Comparison of ENCODE assay signal across 20 cellular contexts in genomic region chr2:230904856-230905447, GRCh38. TPM values are rescaled to one million over a fixed set of nuclear protein-coding genes. Genes with fewer than 3 reads are reported as not detected.
DNase-seq lines count a peak whose midpoint lies in the region; ATAC-seq and TF ChIP-seq lines count a peak whose summit lies in the region.
"Had no signal": no experiment of that assay in that cellular context is flagged by ENCODE, and none has a peak within 500 bp of the region (broad histone marks: within the 10 kb centered on the region; RNA-seq: fewer than 3 reads in every experiment).

No MANE protein-coding gene starts in this region.

- peaks cover 9% of the 10 kb centered on the region for H3K4me1 ChIP-seq in RWPE2 (ENCODE audit: insufficient read depth, poor library complexity, severe bottlenecking)
- H3K4me1 ChIP-seq: pancreas had no signal

- H3K4me1 Mint-ChIP-seq in activated CD4-positive, alpha-beta T cell treated with anti-CD3 and anti-CD28 coated beads, Interleukin-2, amount 10 ng/mL, durations not matched to agents 24 days and 14 days = peaks cover 39% of the 10 kb centered on the region
- H3K4me1 Mint-ChIP-seq in glutamatergic neuron (ENCODE audit: low read depth, unreplicated experiment) = no peaks in the 10 kb centered on the region
- peaks cover 61% of the 10 kb centered on the region for H3K4me1 Mint-ChIP-seq in stimulated activated memory B cell treated with anti-CD40 and anti-IgM and Interleukin-4, amounts not matched to agents 10 μg/mL and 1 μg/mL and 100 μg/mL, for 72 hours
- H3K4me1 Mint-ChIP-seq: immature natural killer cell had no signal

- H3K27ac Mint-ChIP-seq in activated CD4-positive, alpha-beta T cell treated with anti-CD3 and anti-CD28 coated beads, Interleukin-2, amount 10 ng/mL, durations not matched to agents 24 days and 14 days = peak overlapping the region; percentile 63
- no peak overlapping the region for H3K27ac Mint-ChIP-seq in glutamatergic neuron (ENCODE audit: unreplicated experiment)
- H3K27ac Mint-ChIP-seq in stimulated activated memory B cell treated with anti-CD40 and anti-IgM and Interleukin-4, amounts not matched to agents 10 μg/mL and 1 μg/mL and 100 μg/mL, for 72 hours = peak overlapping the region; percentile 38
- H3K27ac Mint-ChIP-seq: immature natural killer cell had no signal

- no peak for TF ChIP-seq CTCF in RWPE2 (IDR thresholded peaks at IDR 0.05; ENCODE audit: poor library complexity, severe bottlenecking)
- no peak for TF ChIP-seq CTCF in glutamatergic neuron (IDR thresholded peaks at IDR 0.05; ENCODE audit: partially characterized antibody, unreplicated experiment)

- intact Hi-C loops in activated CD4-positive, alpha-beta T cell treated with anti-CD3 and anti-CD28 coated beads, Interleukin-2, amount 10 ng/mL, durations not matched to agents 24 days and 14 days (cut with micrococcal nuclease) = loop anchor here (1.0 to 2.0 kb wide), 6 partner anchors 19 to 148 kb away; no protein-coding TSS in a partner anchor

- no peak for DNase-seq in activated CD4-positive, alpha-beta T cell treated with anti-CD3 and anti-CD28 coated beads, Interleukin-2, amount 10 ng/mL, durations not matched to agents 24 days and 14 days
- no peak for DNase-seq in activated CD4-positive, alpha-beta T cell treated with anti-CD3 and anti-CD28 coated beads for 4 hours
- peak; percentile 23 for DNase-seq in RWPE2 (ENCODE audit: low spot score)
- DNase-seq in glutamatergic neuron = peak; percentile 7
- DNase-seq in stimulated activated CD4-positive, alpha-beta T cell treated with anti-CD3 and anti-CD28 coated beads, Interleukin-4, amount 100 ng/mL, for 4 hours = no peak
- no peak for DNase-seq in iPS-NIHi11 (ENCODE audit: low spot score)
- DNase-seq: amygdala, COR-L47, immature natural killer cell, NCI-H1417 treated with DMSO at 0.1 percent for 48 hours, NCI-H446 had no signal

- no peak overlapping the region for H3K27ac ChIP-seq in RWPE2 (ENCODE audit: poor library complexity, severe bottlenecking)
- H3K27ac ChIP-seq: epithelial cell of prostate, HL-60, KMS-11, pancreas, SJSA1 had no signal

- H3K4me3 ChIP-seq in RWPE2 (ENCODE audit: severe bottlenecking) = no peak overlapping the region
- H3K4me3 ChIP-seq: pancreas, SJSA1 had no signal

- H3K4me3 Mint-ChIP-seq in activated CD4-positive, alpha-beta T cell treated with anti-CD3 and anti-CD28 coated beads, Interleukin-2, amount 10 ng/mL, durations not matched to agents 24 days and 14 days = peak overlapping the region; percentile 36
- no peak overlapping the region for H3K4me3 Mint-ChIP-seq in glutamatergic neuron (ENCODE audit: unreplicated experiment)
- no peak overlapping the region for H3K4me3 Mint-ChIP-seq in stimulated activated memory B cell treated with anti-CD40 and anti-IgM and Interleukin-4, amounts not matched to agents 10 μg/mL and 1 μg/mL and 100 μg/mL, for 72 hours
- H3K4me3 Mint-ChIP-seq: immature natural killer cell had no signal

- H3K36me3 Mint-ChIP-seq in activated CD4-positive, alpha-beta T cell treated with anti-CD3 and anti-CD28 coated beads, Interleukin-2, amount 10 ng/mL, durations not matched to agents 24 days and 14 days (ENCODE audit: low read depth) = no peaks in the 10 kb centered on the region
- peaks cover 7% of the 10 kb centered on the region for H3K36me3 Mint-ChIP-seq in glutamatergic neuron (ENCODE audit: unreplicated experiment)
- peaks cover 25% of the 10 kb centered on the region for H3K36me3 Mint-ChIP-seq in stimulated activated memory B cell treated with anti-CD40 and anti-IgM and Interleukin-4, amounts not matched to agents 10 μg/mL and 1 μg/mL and 100 μg/mL, for 72 hours
- H3K36me3 Mint-ChIP-seq: immature natural killer cell had no signal

- H3K9me3 Mint-ChIP-seq in activated CD4-positive, alpha-beta T cell treated with anti-CD3 and anti-CD28 coated beads, Interleukin-2, amount 10 ng/mL, durations not matched to agents 24 days and 14 days = no peaks in the 10 kb centered on the region
- H3K9me3 Mint-ChIP-seq in glutamatergic neuron (ENCODE audit: unreplicated experiment) = peaks cover 4% of the 10 kb centered on the region
- H3K9me3 Mint-ChIP-seq in stimulated activated memory B cell treated with anti-CD40 and anti-IgM and Interleukin-4, amounts not matched to agents 10 μg/mL and 1 μg/mL and 100 μg/mL, for 72 hours = no peaks in the 10 kb centered on the region
- H3K9me3 Mint-ChIP-seq: immature natural killer cell had no signal

- H3K36me3 ChIP-seq in RWPE2 (ENCODE audit: low read depth) = no peaks in the 10 kb centered on the region
- H3K36me3 ChIP-seq: pancreas had no signal

- no peaks in the 10 kb centered on the region for H3K27me3 ChIP-seq in RWPE2 (ENCODE audit: insufficient read depth, poor library complexity, severe bottlenecking)
- H3K27me3 ChIP-seq: pancreas, SJSA1 had no signal

- no peaks in the 10 kb centered on the region for H3K9me3 ChIP-seq in RWPE2 (ENCODE audit: severe bottlenecking)
- H3K9me3 ChIP-seq: pancreas, SJSA1 had no signal

- no peak for ATAC-seq in RWPE2 (ENCODE audit: low read depth)
- no peak for ATAC-seq in stimulated activated memory B cell treated with anti-CD40 and anti-IgM and Interleukin-4, amounts not matched to agents 10 μg/mL and 1 μg/mL and 100 μg/mL, for 72 hours
- ATAC-seq in HG03175 (IDR thresholded peaks at IDR 0.05; ENCODE audit: unreplicated experiment) = no peak
- ATAC-seq: pancreas had no signal

- peaks cover 32% of the 10 kb centered on the region for H3K27me3 Mint-ChIP-seq in activated CD4-positive, alpha-beta T cell treated with anti-CD3 and anti-CD28 coated beads, Interleukin-2, amount 10 ng/mL, durations not matched to agents 24 days and 14 days
- peaks cover 2% of the 10 kb centered on the region for H3K27me3 Mint-ChIP-seq in glutamatergic neuron (ENCODE audit: unreplicated experiment)
- H3K27me3 Mint-ChIP-seq in stimulated activated memory B cell treated with anti-CD40 and anti-IgM and Interleukin-4, amounts not matched to agents 10 μg/mL and 1 μg/mL and 100 μg/mL, for 72 hours = no peaks in the 10 kb centered on the region

RNA-seq across cellular contexts. Expression of gene GPR55, which starts 20.1 kb away (rescaled TPM):
- 0.23 and 0.38 TPM in 2 replicates for total RNA-seq in activated CD4-positive, alpha-beta T cell treated with anti-CD3 and anti-CD28 coated beads, Interleukin-2, amount 10 ng/mL, durations not matched to agents 24 days and 14 days
- total RNA-seq in glutamatergic neuron (ENCODE audit: unreplicated experiment) = not detected
- total RNA-seq: cerebellum, glomerular endothelial cell had no signal

RNA-seq across cellular contexts. Expression of gene ITM2C, which starts 40.2 kb away (rescaled TPM):
- 8.3 and 10.3 TPM in 2 replicates for total RNA-seq in activated CD4-positive, alpha-beta T cell treated with anti-CD3 and anti-CD28 coated beads, Interleukin-2, amount 10 ng/mL, durations not matched to agents 24 days and 14 days
- total RNA-seq in glutamatergic neuron (ENCODE audit: unreplicated experiment) = 72.0 TPM

Comparison
In these comparisons a context has a peak if more than half of its experiments do, and no peak if none do; other contexts are left out.
1. DNase-seq: peak in RWPE2 (single experiment) and glutamatergic neuron (single experiment); none in activated CD4-positive, alpha-beta T cell treated with anti-CD3 and anti-CD28 coated beads, Interleukin-2, amount 10 ng/mL, durations not matched to agents 24 days and 14 days (single experiment), activated CD4-positive, alpha-beta T cell treated with anti-CD3 and anti-CD28 coated beads for 4 hours (0 of 2), stimulated activated CD4-positive, alpha-beta T cell treated with anti-CD3 and anti-CD28 coated beads, Interleukin-4, amount 100 ng/mL, for 4 hours (0 of 2) and iPS-NIHi11 (single experiment).